In genomic region chr11:3880724-3881123, GRCh38 we compare ENCODE assay signal across 1 cellular context.
TF ChIP-seq lines count a peak whose summit lies in the region.

No MANE protein-coding gene starts in this region.

TF ChIP-seq in HepG2, 621 proteins besides CTCF, POLR2A, EP300 and RAD21 (continued from another document and continues in another):
- TF ChIP-seq ZNF503 (CRISPR knock-in tag; IDR thresholded peaks at IDR 0.05) (no peak), HNF4G (IDR thresholded peaks at IDR 0.05; ENCODE audit: borderline replicate concordance, low read depth, low read length) (peak; percentile 35; the same call in 1 of the 2 replicates), HNF4G (CRISPR knock-in tag; IDR thresholded peaks at IDR 0.05; ENCODE audit: borderline replicate concordance, low read depth) (no peak), TFDP2 (CRISPR knock-in tag; IDR thresholded peaks at IDR 0.05) (no peak), POLR2AphosphoS5 (IDR thresholded peaks at IDR 0.05; ENCODE audit: low read depth, low read length) (peak; percentile 19; the same call in 1 of the 2 replicates), MEF2D (CRISPR knock-in tag; IDR thresholded peaks at IDR 0.05) (no peak), ZNF549 (CRISPR knock-in tag; IDR thresholded peaks at IDR 0.05) (no peak), NFYC (CRISPR knock-in tag; IDR thresholded peaks at IDR 0.05) (no peak), SP5 (CRISPR knock-in tag; IDR thresholded peaks at IDR 0.05; ENCODE audit: borderline replicate concordance, low read depth) (no peak), FOXC1 (CRISPR knock-in tag; IDR thresholded peaks at IDR 0.05; ENCODE audit: borderline replicate concordance) (no peak), ZNF619 (CRISPR knock-in tag; IDR thresholded peaks at IDR 0.05) (no peak), HNF4A (CRISPR knock-in tag; IDR thresholded peaks at IDR 0.05) (peak; percentile 40; the same call in 1 of the 2 replicates), ZKSCAN1 (IDR thresholded peaks at IDR 0.05; ENCODE audit: low read length) (no peak), ZNF772 (CRISPR knock-in tag; IDR thresholded peaks at IDR 0.05) (no peak), ZNF414 (CRISPR knock-in tag; IDR thresholded peaks at IDR 0.05) (no peak), ZNF768 (CRISPR knock-in tag; IDR thresholded peaks at IDR 0.05) (no peak), IRX3 (CRISPR knock-in tag; IDR thresholded peaks at IDR 0.05; ENCODE audit: borderline replicate concordance, low read depth) (no peak), NPAS2 (CRISPR knock-in tag; IDR thresholded peaks at IDR 0.05; ENCODE audit: borderline replicate concordance) (no peak), PTBP1 (IDR thresholded peaks at IDR 0.05; ENCODE audit: low read depth, low read length, poor library complexity, severe bottlenecking) (no peak), BORCS8-MEF2B (CRISPR knock-in tag; IDR thresholded peaks at IDR 0.05) (no peak), RBAK (CRISPR knock-in tag; IDR thresholded peaks at IDR 0.05) (no peak), FOSL2 (CRISPR knock-in tag; IDR thresholded peaks at IDR 0.05) (0 out of 2 replicates have a peak, but pooled peaks have one; percentile 14), FOXO1 (CRISPR knock-in tag; IDR thresholded peaks at IDR 0.05) (no peak), ZNF367 (CRISPR knock-in tag; IDR thresholded peaks at IDR 0.05; ENCODE audit: borderline replicate concordance) (no peak), ZNF326 (CRISPR knock-in tag; IDR thresholded peaks at IDR 0.05; ENCODE audit: borderline replicate concordance) (no peak), ZNF652 (CRISPR knock-in tag; IDR thresholded peaks at IDR 0.05; ENCODE audit: borderline replicate concordance, low read depth) (no peak), NRL (CRISPR knock-in tag; IDR thresholded peaks at IDR 0.05; ENCODE audit: borderline replicate concordance) (no peak), ZBTB43 (CRISPR knock-in tag; conservative IDR thresholded peaks at IDR 0.05) (no peak), AFF4 (CRISPR knock-in tag; IDR thresholded peaks at IDR 0.05) (no peak), HMGA1 (CRISPR knock-in tag; conservative IDR thresholded peaks at IDR 0.05) (no peak), ZNF230 (CRISPR knock-in tag; IDR thresholded peaks at IDR 0.05) (no peak), PBX3 (CRISPR knock-in tag; IDR thresholded peaks at IDR 0.05; ENCODE audit: borderline replicate concordance) (no peak), ATF7-NPFF (CRISPR knock-in tag; IDR thresholded peaks at IDR 0.05; ENCODE audit: low read depth) (no peak), RXRB (CRISPR knock-in tag; IDR thresholded peaks at IDR 0.05; ENCODE audit: borderline replicate concordance) (peak; percentile 25; the same call in 1 of the 2 replicates), SALL2 (CRISPR knock-in tag; IDR thresholded peaks at IDR 0.05) (no peak), ZSCAN31 (CRISPR knock-in tag; IDR thresholded peaks at IDR 0.05; ENCODE audit: low read depth) (no peak), MLX (CRISPR knock-in tag; IDR thresholded peaks at IDR 0.05) (no peak), ASH2L (IDR thresholded peaks at IDR 0.05; ENCODE audit: insufficient read length, low read depth, low read length) (peak; percentile 2), ZNF276 (CRISPR knock-in tag; IDR thresholded peaks at IDR 0.05; ENCODE audit: low read depth) (no peak), ZNF350 (CRISPR knock-in tag; IDR thresholded peaks at IDR 0.05; ENCODE audit: borderline replicate concordance, low read depth) (no peak), HMG20A (CRISPR knock-in tag; IDR thresholded peaks at IDR 0.05; ENCODE audit: borderline replicate concordance) (peak; percentile 23; the same call in 1 of the 2 replicates), ZNF709 (CRISPR knock-in tag; IDR thresholded peaks at IDR 0.05) (no peak), SOX5 (CRISPR knock-in tag; IDR thresholded peaks at IDR 0.05; ENCODE audit: borderline replicate concordance) (no peak), SPEN (CRISPR knock-in tag; IDR thresholded peaks at IDR 0.05; ENCODE audit: low read depth) (no peak), THRA (CRISPR knock-in tag; IDR thresholded peaks at IDR 0.05; ENCODE audit: borderline replicate concordance) (no peak), ATF3 (CRISPR knock-in tag; IDR thresholded peaks at IDR 0.05) (no peak)
